Comparison of ENCODE assay signal across 12 cellular contexts in the genomic region with DNA sequence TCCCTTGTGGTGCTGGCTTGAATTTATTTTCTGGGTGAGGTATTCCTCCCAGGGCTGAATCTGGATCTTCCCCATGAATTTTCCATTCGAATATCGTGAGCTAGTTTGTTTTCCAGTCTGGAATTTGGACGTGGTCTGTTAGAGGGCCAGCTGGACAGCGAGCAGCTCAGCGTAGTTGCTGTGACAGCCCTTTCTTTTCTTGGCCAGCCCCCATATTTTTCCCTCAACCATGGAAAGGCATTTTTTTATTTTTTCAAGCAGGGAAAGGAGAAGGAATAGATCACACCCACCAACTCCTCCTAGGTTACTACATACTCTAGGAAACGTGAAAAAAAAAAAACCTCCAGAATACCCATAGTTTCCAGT.
A peak's percentile ranks its signal among the peaks of the same experiment; 100 is the strongest.
DNase-seq lines count a peak whose midpoint lies in the region; ATAC-seq and TF ChIP-seq lines count a peak whose summit lies in the region.
"Had no signal": no experiment of that assay in that cellular context is flagged by ENCODE, and none has a peak within 500 bp of the region (broad histone marks: within the 10 kb centered on the region; RNA-seq: fewer than 3 reads in every experiment).

No MANE protein-coding gene starts in this region.

- peaks cover 3% of the 10 kb centered on the region for H3K9me3 Mint-ChIP-seq in mesothelial cell of epicardium

- H3K4me3 ChIP-seq in adipocyte (ENCODE audit: low read length) (peak overlapping the region; percentile 75), subcutaneous abdominal adipose tissue (ENCODE audit: low read depth in 1 of 5, low read length in 5 of 5) (peak overlapping the region; percentile 8 to 65 (median 51))
- H3K4me3 ChIP-seq: neural progenitor cell had no signal

- H3K9me3 ChIP-seq in adipocyte (ENCODE audit: control insufficient read depth, low read length) (no peaks in the 10 kb centered on the region), subcutaneous abdominal adipose tissue (ENCODE audit: control insufficient read depth in 5 of 5, low read length in 5 of 5) (no peaks in the 10 kb centered on the region)

- H3K36me3 Mint-ChIP-seq in mesothelial cell of epicardium = peaks cover 27% of the 10 kb centered on the region

- H3K4me1 Mint-ChIP-seq in mesothelial cell of epicardium = peaks cover 4% of the 10 kb centered on the region

- H3K4me3 Mint-ChIP-seq in mesothelial cell of epicardium = peak overlapping the region; percentile 11
- H3K4me3 Mint-ChIP-seq: neural progenitor cell had no signal

- H3K27ac Mint-ChIP-seq in mesothelial cell of epicardium = peak overlapping the region; percentile 92
- H3K27ac Mint-ChIP-seq: neural progenitor cell had no signal

- H3K4me1 ChIP-seq in adipocyte (ENCODE audit: control insufficient read depth, insufficient read depth, low read length) (peaks cover 34% of the 10 kb centered on the region), subcutaneous abdominal adipose tissue (ENCODE audit: control insufficient read depth in 5 of 5, insufficient read depth in 5 of 5, low read length in 5 of 5) (peaks cover 2 to 28% (median 19%) of the 10 kb centered on the region in 5 donors)
- H3K4me1 ChIP-seq: neural progenitor cell had no signal

- peak; percentile 59 for DNase-seq in adipocyte (ENCODE audit: low read depth)
- peak; percentile 61 for DNase-seq in fibroblast of gingiva (ENCODE audit: low read depth)
- DNase-seq in mesothelial cell of epicardium (ENCODE audit: low spot score in 2 of 2, unreplicated experiment in 2 of 2) = no peak
- DNase-seq in activated CD4-positive, alpha-beta T cell treated with anti-CD3 and anti-CD28 coated beads for 48 hours = no peak
- DNase-seq: activated naive CD4-positive, alpha-beta T cell had no signal

- H3K27ac ChIP-seq in subcutaneous abdominal adipose tissue (ENCODE audit: low read depth, low read length) = peak overlapping the region; percentile 82
- H3K27ac ChIP-seq: neural progenitor cell had no signal

- H3K27me3 Mint-ChIP-seq in mesothelial cell of epicardium (ENCODE audit: low read depth) = no peaks in the 10 kb centered on the region

- H3K9ac ChIP-seq in adipocyte (ENCODE audit: low read length) (peak overlapping the region; percentile 81), subcutaneous abdominal adipose tissue (ENCODE audit: low read length in 5 of 5) (peak overlapping the region in 4 of 5 donors; percentile 20 to 79 (median 62))
- H3K9ac ChIP-seq: neural progenitor cell had no signal

- H3K27me3 ChIP-seq in adipocyte (replicated peaks; ENCODE audit: control insufficient read depth, insufficient read depth, low read length) (no peaks in the 10 kb centered on the region), subcutaneous abdominal adipose tissue (ENCODE audit: control insufficient read depth in 5 of 5, insufficient read depth in 4 of 5, low read length in 5 of 5) (no peaks in the 10 kb centered on the region)
- H3K27me3 ChIP-seq: neural progenitor cell had no signal

- H3K36me3 ChIP-seq in adipocyte (ENCODE audit: control insufficient read depth, insufficient read depth, low read length, severe bottlenecking) (peaks cover 30% of the 10 kb centered on the region), subcutaneous abdominal adipose tissue (ENCODE audit: control insufficient read depth in 5 of 5, insufficient read depth in 5 of 5, low read length in 5 of 5) (peaks cover 12 to 37% (median 23%) of the 10 kb centered on the region in 5 donors)

- ATAC-seq in HG02884 (IDR thresholded peaks at IDR 0.05; ENCODE audit: unreplicated experiment) (no peak), GM18858 (IDR thresholded peaks at IDR 0.05; ENCODE audit: unreplicated experiment) (no peak), GM21390 (IDR thresholded peaks at IDR 0.05; ENCODE audit: unreplicated experiment) (no peak)
- ATAC-seq: esophagus mucosa, HCT116 had no signal

- TF ChIP-seq CTCF in mesothelial cell of epicardium (IDR thresholded peaks at IDR 0.05; ENCODE audit: unreplicated experiment) = no peak

Comparison
In these comparisons a context has a peak if more than half of its experiments do, and no peak if none do; other contexts are left out.
1. DNase-seq: peak in adipocyte (single experiment) and fibroblast of gingiva (single experiment); none in mesothelial cell of epicardium (0 of 2) and activated CD4-positive, alpha-beta T cell treated with anti-CD3 and anti-CD28 coated beads for 48 hours (single experiment).